13 cellular contexts compared by ENCODE assay signal in genomic region chr12:6279631-6280030, GRCh38. TPM values are rescaled to one million over a fixed set of nuclear protein-coding genes. Genes with fewer than 3 reads are reported as not detected.
DNase-seq lines count a peak whose midpoint lies in the region; TF ChIP-seq lines count a peak whose summit lies in the region.
"Had no signal": no experiment of that assay in that cellular context is flagged by ENCODE, and none has a peak within 500 bp of the region (broad histone marks: within the 10 kb centered on the region; RNA-seq: fewer than 3 reads in every experiment).

No MANE protein-coding gene starts in this region.

- no peak overlapping the region for H3K4me3 ChIP-seq in AG04450 (ENCODE audit: low read depth, low read length)
- H3K4me3 ChIP-seq: K562 had no signal

- no peaks in the 10 kb centered on the region for H3K9me3 ChIP-seq in AG04450 (ENCODE audit: control insufficient read depth, insufficient read depth, low read length)

- H3K27ac Mint-ChIP-seq in osteocyte (ENCODE audit: unreplicated experiment) (peak overlapping the region; percentile 85), progenitor cell of endocrine pancreas (no peak overlapping the region)
- H3K27ac Mint-ChIP-seq: activated naive CD4-positive, alpha-beta T cell treated with anti-CD3 and anti-CD28 coated beads, Interleukin-2, amount 50 U/mL, for 72 hours had no signal

- DNase-seq in AG04450 (ENCODE audit: low read depth, low spot score) (no peak), NCI-H460 (ENCODE audit: extremely low read depth, low read depth) (peak; percentile 13), epithelial cell of prostate (ENCODE audit: low read depth, low spot score) (no peak), osteocyte (ENCODE audit: extremely low spot score, unreplicated experiment) (no peak), AML-193 (lab: John Stamatoyannopoulos, UW) (no peak), progenitor cell of endocrine pancreas (ENCODE audit: low spot score, unreplicated experiment) (no peak)
- DNase-seq in activated CD4-positive, alpha-beta T cell treated with anti-CD3 and anti-CD28 coated beads for 48 hours, result no peak
- no peak for DNase-seq in stimulated activated CD4-positive, alpha-beta T cell treated with anti-CD3 and anti-CD28 coated beads, Interleukin-4, amount 100 ng/mL, for 24 hours
- DNase-seq: activated CD4-positive, alpha-beta T cell treated with anti-CD3 and anti-CD28 coated beads for 4 hours; COR-L47; stimulated activated CD8-positive, alpha-beta memory T cell treated with anti-CD3 and anti-CD28 coated beads, Interleukin-4, amount 100 ng/mL, for 48 hours had no signal

- H3K27me3 ChIP-seq in AG04450 (ENCODE audit: control insufficient read depth, insufficient read depth, low read length), result no peaks in the 10 kb centered on the region

- TF ChIP-seq CTCF in AG04450 (IDR thresholded peaks at IDR 0.05; ENCODE audit: low read depth, low read length) (no peak), osteocyte (IDR thresholded peaks at IDR 0.05) (no peak), progenitor cell of endocrine pancreas (IDR thresholded peaks at IDR 0.05; ENCODE audit: unreplicated experiment) (no peak)

- H3K27me3 Mint-ChIP-seq in osteocyte (ENCODE audit: unreplicated experiment) (no peaks in the 10 kb centered on the region), progenitor cell of endocrine pancreas (peaks cover 80% of the 10 kb centered on the region)

- H3K9me3 Mint-ChIP-seq in osteocyte (ENCODE audit: unreplicated experiment) (no peaks in the 10 kb centered on the region), progenitor cell of endocrine pancreas (ENCODE audit: low read depth) (no peaks in the 10 kb centered on the region)
- H3K9me3 Mint-ChIP-seq: activated naive CD4-positive, alpha-beta T cell treated with anti-CD3 and anti-CD28 coated beads, Interleukin-2, amount 50 U/mL, for 72 hours had no signal

- peaks cover 39% of the 10 kb centered on the region for H3K4me1 Mint-ChIP-seq in osteocyte (ENCODE audit: unreplicated experiment)
- peaks cover 5% of the 10 kb centered on the region for H3K4me1 Mint-ChIP-seq in progenitor cell of endocrine pancreas (ENCODE audit: low read depth)

- CTCF ChIA-PET in AG04450 (lab: Charles Lee), result interaction anchor here (0.8 to 6.0 kb wide), 20 partner anchors 8 to 303 kb away, joined by 3 to 54 read pairs (median 6); partner anchors contain the start of gene CD9

- POLR2A ChIA-PET in AG04450 (lab: Yijun Ruan, JAX), result interaction anchor here (1.0 to 1.9 kb wide), 7 partner anchors 49 to 846 kb away, joined by 4 to 9 read pairs (median 5); partner anchors contain the start of gene VAMP1

- no peak overlapping the region for H3K4me3 Mint-ChIP-seq in osteocyte (ENCODE audit: unreplicated experiment)
- no peak overlapping the region for H3K4me3 Mint-ChIP-seq in progenitor cell of endocrine pancreas (ENCODE audit: low read depth)

- H3K27ac ChIP-seq in AG04450 (ENCODE audit: low read depth, low read length) (peak overlapping the region; percentile 92), epithelial cell of prostate (peak overlapping the region; percentile 93)

- H3K36me3 Mint-ChIP-seq in osteocyte (ENCODE audit: unreplicated experiment) (no peaks in the 10 kb centered on the region), progenitor cell of endocrine pancreas (ENCODE audit: insufficient read depth) (no peaks in the 10 kb centered on the region)
- H3K36me3 Mint-ChIP-seq: activated naive CD4-positive, alpha-beta T cell treated with anti-CD3 and anti-CD28 coated beads, Interleukin-2, amount 50 U/mL, for 72 hours had no signal

RNA-seq across cellular contexts. Expression of gene PLEKHG6, which starts 30.9 kb away (rescaled TPM):
- polyA plus RNA-seq in AG04450 (2011; rRNA removed), result 0.06 and 0.15 TPM in 2 replicates
- polyA minus RNA-seq in AG04450 (2011; rRNA and poly(A)+ RNA removed), result 0.26 and 0.51 TPM in 2 replicates
- total RNA-seq in NCI-H460 (2014; rRNA removed; shearing (Covaris generic)), result not detected in 2 replicates
- polyA plus RNA-seq in NCI-H460 (2014; cell fraction: nucleus; rRNA removed), result 0.38 TPM in 1 of 2 replicates, not detected in the other
- 0.21 and 0.55 TPM in 2 replicates for total RNA-seq in osteocyte
- 40.5 and 44.0 TPM in 2 replicates for total RNA-seq in progenitor cell of endocrine pancreas
- total RNA-seq: activated naive CD4-positive, alpha-beta T cell treated with anti-CD3 and anti-CD28 coated beads, Interleukin-2, amount 50 U/mL, for 72 hours had no signal

Comparison
In these comparisons a context has a peak if more than half of its experiments do, and no peak if none do; other contexts are left out.
1. RNA of gene PLEKHG6, which starts 30.9 kb away (total RNA-seq): 40.5 to 44.0 TPM in progenitor cell of endocrine pancreas; 0.21 to 0.55 TPM in osteocyte and not detected in NCI-H460; every median in the first group is over 10 times any median in the second.